9 cellular contexts compared by ENCODE assay signal in the genomic region with DNA sequence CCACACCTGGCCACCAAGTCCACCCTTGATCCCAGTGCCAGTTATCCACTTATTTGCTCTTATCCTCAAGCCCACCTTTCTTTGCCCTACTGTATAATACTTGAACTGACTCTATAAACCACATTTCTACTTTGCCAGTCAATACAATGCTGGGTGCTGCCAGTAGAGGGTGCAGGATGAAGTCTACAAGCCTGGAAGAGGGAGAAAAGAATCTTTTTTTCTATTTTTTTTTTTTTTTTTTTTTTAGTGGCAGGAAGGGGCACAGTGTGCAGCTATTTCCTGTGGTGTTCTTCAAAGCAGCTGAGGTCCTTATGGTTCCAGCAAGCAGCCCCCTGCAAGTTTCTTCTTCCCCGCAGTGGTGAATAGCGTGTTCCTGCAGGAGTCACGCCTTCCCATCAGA. TPM values are rescaled to one million over a fixed set of nuclear protein-coding genes. Genes with fewer than 3 reads are reported as not detected.
A peak's percentile ranks its signal among the peaks of the same experiment; 100 is the strongest.
DNase-seq lines count a peak whose midpoint lies in the region; ATAC-seq and TF ChIP-seq lines count a peak whose summit lies in the region.
"Had no signal": no experiment of that assay in that cellular context is flagged by ENCODE, and none has a peak within 500 bp of the region (broad histone marks: within the 10 kb centered on the region; RNA-seq: fewer than 3 reads in every experiment).

No MANE protein-coding gene starts in this region.

- H3K36me3 Mint-ChIP-seq in glutamatergic neuron (ENCODE audit: unreplicated experiment), result no peaks in the 10 kb centered on the region

- H3K27me3 Mint-ChIP-seq in glutamatergic neuron (ENCODE audit: unreplicated experiment), result peaks cover 3% of the 10 kb centered on the region

- no peaks in the 10 kb centered on the region for H3K9me3 Mint-ChIP-seq in glutamatergic neuron (ENCODE audit: unreplicated experiment)

- peak; percentile 10 for TF ChIP-seq CTCF in C4-2B (conservative IDR thresholded peaks at IDR 0.05)
- peak; percentile 31 for TF ChIP-seq CTCF in glutamatergic neuron (IDR thresholded peaks at IDR 0.05; ENCODE audit: partially characterized antibody, unreplicated experiment)

- no peak overlapping the region for H3K27ac ChIP-seq in C4-2B

- H3K4me1 Mint-ChIP-seq in glutamatergic neuron (ENCODE audit: low read depth, unreplicated experiment), result peaks cover 1% of the 10 kb centered on the region

- no peak for ATAC-seq in HG03196 (IDR thresholded peaks at IDR 0.05; ENCODE audit: unreplicated experiment)

- DNase-seq in GM19238 (ENCODE audit: insufficient read length, low spot score) (peak; percentile 20), T-helper 9 cell (peak; percentile 3), glutamatergic neuron (no peak), RPMI8226 (no peak), NCI-H187 treated with DMSO at 0.1 percent for 48 hours (lab: John Stamatoyannopoulos, UW) (no peak), NCI-H69 (lab: John Stamatoyannopoulos, UW) (no peak)

- no peak overlapping the region for H3K27ac Mint-ChIP-seq in glutamatergic neuron (ENCODE audit: unreplicated experiment)
- H3K27ac Mint-ChIP-seq: T-helper 1 cell treated with Interleukin-12 subunit alpha and Interleukin-12 subunit beta and Interleukin-4 antibody, amounts not matched to agents 30 μg/mL and 1 μg/mL, for 36 hours had no signal

- no peak overlapping the region for H3K4me3 Mint-ChIP-seq in glutamatergic neuron (ENCODE audit: unreplicated experiment)
- H3K4me3 Mint-ChIP-seq: T-helper 1 cell treated with Interleukin-12 subunit alpha and Interleukin-12 subunit beta and Interleukin-4 antibody, amounts not matched to agents 30 μg/mL and 1 μg/mL, for 36 hours had no signal

RNA-seq across cellular contexts. Expression of gene GABRR1, which starts 22.2 kb away (rescaled TPM):
- not detected for total RNA-seq in glutamatergic neuron (ENCODE audit: unreplicated experiment)

Comparison
In these comparisons a context has a peak if more than half of its experiments do, and no peak if none do; other contexts are left out.
1. DNase-seq: peak in GM19238 (single experiment) and T-helper 9 cell (single experiment); none in glutamatergic neuron (single experiment), RPMI8226 (single experiment), NCI-H187 treated with DMSO at 0.1 percent for 48 hours (single experiment) and NCI-H69 (single experiment).